ENCODE assay signal across 18 cellular contexts in the genomic region with DNA sequence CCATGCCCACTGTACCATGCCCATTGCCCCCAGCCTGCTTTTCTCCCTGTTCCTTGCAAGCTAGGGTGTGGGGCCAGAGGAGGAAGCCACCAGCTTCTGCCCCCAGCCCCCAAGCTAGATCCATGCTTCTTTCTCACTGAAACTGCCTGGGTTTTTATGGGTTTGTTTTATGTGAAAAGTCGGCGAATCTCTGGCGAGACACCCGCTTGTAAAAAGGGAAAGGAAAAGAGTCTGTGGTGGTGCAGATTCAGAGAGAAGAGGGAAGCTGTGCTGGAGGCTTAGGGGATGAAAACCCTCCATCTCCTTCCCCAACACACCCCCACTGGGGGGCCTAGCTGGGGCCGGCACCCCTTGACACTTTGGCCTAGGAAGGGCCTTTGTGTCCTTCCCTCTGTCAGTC. TPM values are rescaled to one million over a fixed set of nuclear protein-coding genes. Genes with fewer than 3 reads are reported as not detected.
"Had no signal": no experiment of that assay in that cellular context is flagged by ENCODE, and none has a peak within 500 bp of the region (broad histone marks: within the 10 kb centered on the region; RNA-seq: fewer than 3 reads in every experiment).

No MANE protein-coding gene starts in this region.

- H3K9me3 Mint-ChIP-seq: activated T-cell treated with anti-CD3 and anti-CD28 coated beads, Interleukin-2, amount 50 U/mL, for 72 hours; natural killer cell treated with Interleukin-12 subunit alpha and Interleukin-12 subunit beta and Interleukin-15 and Interleukin-18, amount 100 ng/mL, for 72 hours had no signal

- DNase-seq: activated CD4-positive, alpha-beta T cell treated with anti-CD3 and anti-CD28 coated beads for 36 hours; activated CD8-positive, alpha-beta memory T cell treated with anti-CD3 and anti-CD28 coated beads, Interleukin-2, amount 50 U/mL, for 48 hours; activated gamma-delta T cell; activated T-cell treated with anti-CD3 and anti-CD28 coated beads, Interleukin-2, amount 50 U/mL, for 72 hours; amniotic stem cell; colonic mucosa; hippocampal formation; left ventricle myocardium inferior; right cardiac atrium; small intestine; stimulated activated CD4-positive, alpha-beta T cell treated with anti-CD3 and anti-CD28 coated beads, Interleukin-4, amount 100 ng/mL, for 24 hours; stimulated activated naive CD8-positive, alpha-beta T cell treated with anti-CD3 and anti-CD28 coated beads, Interleukin-15, Interleukin-2, amounts not matched to agents 100 U/mL and 50 U/mL, for 24 hours; T1000; transverse colon had no signal

- H3K36me3 Mint-ChIP-seq: activated naive CD8-positive, alpha-beta T cell; natural killer cell treated with Interleukin-12 subunit alpha and Interleukin-12 subunit beta and Interleukin-15 and Interleukin-18, amount 100 ng/mL, for 72 hours had no signal

- H3K27ac Mint-ChIP-seq: activated CD4-positive, alpha-beta T cell treated with anti-CD3 and anti-CD28 coated beads for 36 hours; activated naive CD8-positive, alpha-beta T cell; activated T-cell treated with anti-CD3 and anti-CD28 coated beads, Interleukin-2, amount 50 U/mL, for 72 hours; natural killer cell treated with Interleukin-12 subunit alpha and Interleukin-12 subunit beta and Interleukin-15 and Interleukin-18, amount 100 ng/mL, for 72 hours; progenitor cell of endocrine pancreas had no signal

- H3K4me3 Mint-ChIP-seq: activated CD4-positive, alpha-beta T cell treated with anti-CD3 and anti-CD28 coated beads for 36 hours; activated naive CD8-positive, alpha-beta T cell; activated T-cell treated with anti-CD3 and anti-CD28 coated beads, Interleukin-2, amount 50 U/mL, for 72 hours; natural killer cell treated with Interleukin-12 subunit alpha and Interleukin-12 subunit beta and Interleukin-15 and Interleukin-18, amount 100 ng/mL, for 72 hours had no signal

- ATAC-seq: activated CD4-positive, alpha-beta T cell treated with anti-CD3 and anti-CD28 coated beads for 36 hours; activated T-cell treated with anti-CD3 and anti-CD28 coated beads, Interleukin-2, amount 50 U/mL, for 72 hours; natural killer cell treated with Interleukin-12 subunit alpha and Interleukin-12 subunit beta and Interleukin-15 and Interleukin-18, amount 100 ng/mL, for 72 hours; right cardiac atrium; stimulated activated naive CD8-positive, alpha-beta T cell treated with anti-CD3 and anti-CD28 coated beads, Interleukin-15, Interleukin-2, amounts not matched to agents 100 U/mL and 50 U/mL, for 24 hours had no signal

RNA-seq across cellular contexts. Expression of gene GRHL3, which starts 26.2 kb away (rescaled TPM):
- total RNA-seq: activated CD4-positive, alpha-beta T cell treated with anti-CD3 and anti-CD28 coated beads for 36 hours; cardiac septum; left ventricle myocardium inferior; natural killer cell treated with Interleukin-12 subunit alpha and Interleukin-12 subunit beta and Interleukin-15 and Interleukin-18, amount 100 ng/mL, for 72 hours; transverse colon had no signal
